ENCODE assay signal across 26 cellular contexts in the genomic region with DNA sequence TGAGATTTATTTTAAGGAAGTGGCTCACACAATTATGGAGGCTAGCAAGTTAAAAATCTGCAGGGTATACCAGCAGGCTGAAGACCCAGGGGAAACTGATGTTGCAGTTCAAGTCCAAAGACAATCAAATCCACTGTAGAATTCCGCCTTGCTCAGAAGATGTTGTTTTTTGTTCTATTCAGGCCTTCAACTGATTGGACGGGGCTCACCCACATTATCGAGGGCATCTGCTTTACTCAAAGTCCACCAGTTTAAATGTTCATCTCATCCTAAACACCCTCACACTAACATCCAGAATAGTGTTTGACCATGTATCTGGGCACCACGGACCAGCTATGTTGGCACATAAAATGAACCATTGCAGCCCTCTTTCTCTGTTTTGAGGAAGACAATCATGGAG.
"Had no signal": no experiment of that assay in that cellular context is flagged by ENCODE, and none has a peak within 500 bp of the region (broad histone marks: within the 10 kb centered on the region; RNA-seq: fewer than 3 reads in every experiment).

No MANE protein-coding gene starts in this region.

- H3K27ac ChIP-seq: stomach, suprapubic skin, testis, thoracic aorta, thyroid gland, tibial artery, tibial nerve, transverse colon, upper lobe of left lung, upper lobe of right lung, uterus, vagina had no signal

- H3K27me3 ChIP-seq: stomach, testis, thyroid gland, tibial nerve, transverse colon, upper lobe of left lung, uterus, vagina had no signal

- H3K36me3 ChIP-seq: stomach, suprapubic skin, thoracic aorta, thyroid gland, tibial artery, tibial nerve, transverse colon, upper lobe of left lung, upper lobe of right lung, uterus, vagina had no signal

- ATAC-seq: stimulated activated effector memory CD8-positive, alpha-beta T cell treated with anti-CD3 and anti-CD28 coated beads, Interleukin-12 subunit alpha, Interleukin-12 subunit beta, amount 100 ng/mL, for 72 hours; stimulated activated memory B cell treated with anti-CD40 and anti-IgM and Interleukin-4, amounts not matched to agents 10 μg/mL and 1 μg/mL and 100 μg/mL, for 72 hours; stimulated activated naive B cell treated with anti-CD40 and anti-IgM and Interleukin-4, amounts not matched to agents 10 μg/mL and 1 μg/mL and 100 μg/mL, for 72 hours; stimulated activated naive CD8-positive, alpha-beta T cell treated with anti-CD3 and anti-CD28 coated beads, Interleukin-15, amount 100 ng/mL, for 72 hours; stimulated activated naive CD8-positive, alpha-beta T cell treated with anti-CD3 and anti-CD28 coated beads, Interleukin-15, Interleukin-2, amounts not matched to agents 100 U/mL and 50 U/mL, for 24 hours; upper lobe of right lung had no signal

- H3K4me3 ChIP-seq: stomach, suprapubic skin, testis, thoracic aorta, thyroid gland, tibial artery, tibial nerve, transverse colon, upper lobe of left lung, upper lobe of right lung, uterus, vagina had no signal

- DNase-seq: stimulated activated CD4-positive, alpha-beta T cell treated with anti-CD3 and anti-CD28 coated beads, Interleukin-2, amount 100 ng/mL, for 48 hours; stimulated activated CD4-positive, alpha-beta T cell treated with anti-CD3 and anti-CD28 coated beads, Interleukin-4, amount 100 ng/mL, for 1 hour; stimulated activated CD4-positive, alpha-beta T cell treated with anti-CD3 and anti-CD28 coated beads, Interleukin-4, amount 100 ng/mL, for 4 hours; stimulated activated CD8-positive, alpha-beta memory T cell treated with anti-CD3 and anti-CD28 coated beads, Interleukin-4, amount 100 ng/mL, for 48 hours; stimulated activated naive B cell treated with anti-CD40 and anti-IgM and Interleukin-4, amounts not matched to agents 10 μg/mL and 1 μg/mL and 100 μg/mL, for 72 hours; stimulated activated naive CD4-positive, alpha-beta T cell; stimulated activated naive CD4-positive, alpha-beta T cell treated with Interleukin-2 at 50 U/mL for 16 hours; stimulated activated naive CD8-positive, alpha-beta T cell treated with anti-CD3 and anti-CD28 coated beads, Interleukin-15, amount 100 ng/mL, for 72 hours; stimulated activated naive CD8-positive, alpha-beta T cell treated with anti-CD3 and anti-CD28 coated beads, Interleukin-15, Interleukin-2, amounts not matched to agents 100 U/mL and 50 U/mL, for 24 hours; stomach; substantia nigra; testis; thyroid gland; tibial artery; transverse colon; trophoblast cell; upper lobe of left lung; upper lobe of right lung; uterus had no signal

- H3K9me3 ChIP-seq: stomach, suprapubic skin, testis, thoracic aorta, thyroid gland, tibial artery, tibial nerve, transverse colon, upper lobe of left lung, upper lobe of right lung, uterus, vagina had no signal

- H3K4me1 ChIP-seq: stomach, suprapubic skin, testis, thyroid gland, tibial artery, tibial nerve, transverse colon, upper lobe of left lung, upper lobe of right lung, uterus, vagina had no signal

- FAIRE-seq: urothelium cell line had no signal
